Comparison of ENCODE assay signal across 8 cellular contexts in genomic region chr1:181482521-181483083, GRCh38. TPM values are rescaled to one million over a fixed set of nuclear protein-coding genes. Genes with fewer than 3 reads are reported as not detected.
DNase-seq lines count a peak whose midpoint lies in the region; ATAC-seq, FAIRE-seq and TF ChIP-seq lines count a peak whose summit lies in the region.

No MANE protein-coding gene starts in this region.

- no peak overlapping the region for H3K4ac ChIP-seq in IMR-90 (ENCODE audit: low read depth, low read length)

- no peak overlapping the region for H2BK5ac ChIP-seq in IMR-90 (ENCODE audit: low read depth, low read length, poor library complexity, severe bottlenecking)

- H2BK20ac ChIP-seq in IMR-90 (ENCODE audit: low read depth, low read length), result no peak overlapping the region

- peaks cover 14% of the 10 kb centered on the region for H3K4me1 Mint-ChIP-seq in stimulated activated effector memory CD8-positive, alpha-beta T cell treated with anti-CD3 and anti-CD28 coated beads, Interleukin-12 subunit alpha, Interleukin-12 subunit beta, amount 100 ng/mL, for 72 hours

- H3K23ac ChIP-seq in IMR-90 (ENCODE audit: low read depth, low read length), result no peak overlapping the region

- no peak overlapping the region for H4K5ac ChIP-seq in IMR-90 (ENCODE audit: low read depth, low read length)

- H3K4me3 ChIP-seq in IMR-90 (ENCODE audit: insufficient read depth, low read depth, low read length), result no peak overlapping the region

- H3K27me3 ChIP-seq in IMR-90 (ENCODE audit: control insufficient read depth, insufficient read depth, low read length), result peaks cover 49% of the 10 kb centered on the region

- no peak overlapping the region for H2AK5ac ChIP-seq in IMR-90 (ENCODE audit: low read depth, low read length)

- no peak for FAIRE-seq in HTR-8/SVneo (lab: Jason Lieb, UNC)

- H3K79me1 ChIP-seq in IMR-90 (ENCODE audit: low read depth in 1 of 2, low read length in 2 of 2), result no peaks in the 10 kb centered on the region

- no peak overlapping the region for H3K18ac ChIP-seq in IMR-90 (ENCODE audit: low read depth, low read length)

- no peak overlapping the region for H3K14ac ChIP-seq in IMR-90 (replicated peaks; ENCODE audit: low read depth, low read length)

- BruUV-seq in IMR-90 (replicated peaks; lab: Mats Ljungman, UMichigan), result no TSS peak

- no peak overlapping the region for H2BK120ac ChIP-seq in IMR-90 (ENCODE audit: low read depth, low read length)

- peak overlapping the region; percentile 32; the same call in 1 of the 2 replicates for H3K4me2 ChIP-seq in IMR-90 (ENCODE audit: low read depth, low read length)

- H3K36me3 ChIP-seq in IMR-90 (ENCODE audit: control insufficient read depth, insufficient read depth, low read length), result no peaks in the 10 kb centered on the region

- POLR2A ChIA-PET in IMR-90 (lab: Charles Lee; ENCODE audit: unreplicated experiment), result no interaction called here

- TF ChIP-seq RAD21 in IMR-90 (IDR thresholded peaks at IDR 0.05; ENCODE audit: low read length), result no peak

- ATAC-seq in GM19452 (IDR thresholded peaks at IDR 0.05; ENCODE audit: unreplicated experiment) (peak; percentile 57), IMR-90 (ENCODE audit: low read depth) (no peak; the same call in 1 of the 2 replicates)
- ATAC-seq in stimulated activated effector memory CD8-positive, alpha-beta T cell treated with anti-CD3 and anti-CD28 coated beads, Interleukin-12 subunit alpha, Interleukin-12 subunit beta, amount 100 ng/mL, for 72 hours, result peak; percentile 44

- intact Hi-C loops in IMR-90 (cut with micrococcal nuclease), result no loop called here

- 2% methylated on average over 16 of the region's 55 CpGs; no CpG with 5 or more reads in 1 of the 2 experiments for WGBS in IMR-90 (ENCODE audit: extremely low coverage in 2 of 2, insufficient read length in 1 of 2), 2 experiments

- no peaks in the 10 kb centered on the region for H3K9me3 Mint-ChIP-seq in stimulated activated effector memory CD8-positive, alpha-beta T cell treated with anti-CD3 and anti-CD28 coated beads, Interleukin-12 subunit alpha, Interleukin-12 subunit beta, amount 100 ng/mL, for 72 hours

- H3K36me3 Mint-ChIP-seq in stimulated activated effector memory CD8-positive, alpha-beta T cell treated with anti-CD3 and anti-CD28 coated beads, Interleukin-12 subunit alpha, Interleukin-12 subunit beta, amount 100 ng/mL, for 72 hours, result no peaks in the 10 kb centered on the region

- no peaks in the 10 kb centered on the region for H4K20me1 ChIP-seq in IMR-90 (ENCODE audit: insufficient read depth, low read length)

- H4K91ac ChIP-seq in IMR-90 (ENCODE audit: insufficient read depth, low read depth, low read length), result no peak overlapping the region

- no peaks in the 10 kb centered on the region for H3K9me1 ChIP-seq in IMR-90 (ENCODE audit: insufficient read depth, low read length)

- CTCF ChIA-PET in IMR-90 (lab: Yijun Ruan, JAX), result no interaction called here

- TF ChIP-seq CTCF in IMR-90 (conservative IDR thresholded peaks at IDR 0.05; ENCODE audit: low read depth, low read length), result no peak

- peak overlapping the region; percentile 69 for H2AFZ ChIP-seq in IMR-90 (replicated peaks; ENCODE audit: low read length, poor library complexity)

- H3K4me1 ChIP-seq in IMR-90 (ENCODE audit: control insufficient read depth, insufficient read depth, low read length), result no peaks in the 10 kb centered on the region

- in situ Hi-C loops in IMR-90 (cut with MboI; ENCODE audit: low sequenced_read_pairs), result no loop called here

- H3K27ac ChIP-seq in IMR-90 (ENCODE audit: insufficient read depth, low read length) (no peak overlapping the region), angular gyrus (ENCODE audit: low read depth, low read length) (peak overlapping the region; percentile 67)

- H3K4me3 Mint-ChIP-seq in stimulated activated effector memory CD8-positive, alpha-beta T cell treated with anti-CD3 and anti-CD28 coated beads, Interleukin-12 subunit alpha, Interleukin-12 subunit beta, amount 100 ng/mL, for 72 hours, result peak overlapping the region; percentile 13

- no peak overlapping the region for H4K8ac ChIP-seq in IMR-90 (ENCODE audit: low read depth in 2 of 2, low read length in 2 of 2)

- no peak overlapping the region for H3K9ac ChIP-seq in IMR-90 (ENCODE audit: low read depth, low read length)

- no peak overlapping the region for H3K56ac ChIP-seq in IMR-90 (ENCODE audit: extremely low read depth, insufficient read depth, low read length)

- dilution Hi-C loops in IMR-90 (cut with HindIII; ENCODE audit: low sequenced_read_pairs, unreplicated experiment), result no loop called here

- H3K9me3 ChIP-seq in IMR-90 (ENCODE audit: control insufficient read depth, insufficient read depth, low read length), result no peaks in the 10 kb centered on the region

- DNase-seq in DMS153 treated with DMSO at 0.1 percent for 48 hours (lab: John Stamatoyannopoulos, UW; ENCODE audit: unreplicated experiment) (peak; percentile 74), IMR-90 (peak; percentile 0), islet precursor cell (peak; percentile 82), NCI-H526 treated with DMSO at 0.1 percent for 48 hours (lab: John Stamatoyannopoulos, UW) (no peak), HTR-8/SVneo (ENCODE audit: insufficient read length, low spot score) (no peak)
- no peak for DNase-seq in stimulated activated effector memory CD8-positive, alpha-beta T cell treated with anti-CD3 and anti-CD28 coated beads, Interleukin-12 subunit alpha, Interleukin-12 subunit beta, amount 100 ng/mL, for 72 hours (ENCODE audit: low spot score in 2 of 2)

- no peak overlapping the region for H2BK15ac ChIP-seq in IMR-90 (ENCODE audit: low read depth, low read length)

- TF ChIP-seq POLR2A in IMR-90 (IDR thresholded peaks at IDR 0.05; ENCODE audit: low read depth, low read length), result no peak

- no peak overlapping the region for H3K27ac Mint-ChIP-seq in stimulated activated effector memory CD8-positive, alpha-beta T cell treated with anti-CD3 and anti-CD28 coated beads, Interleukin-12 subunit alpha, Interleukin-12 subunit beta, amount 100 ng/mL, for 72 hours

- no peak overlapping the region for H2AK9ac ChIP-seq in IMR-90 (replicated peaks; ENCODE audit: low read depth, low read length, poor library complexity)

TF ChIP-seq in IMR-90, 13 proteins besides CTCF, POLR2A, EP300 and RAD21:
- TF ChIP-seq BHLHE40 (IDR thresholded peaks at IDR 0.05; ENCODE audit: low read depth, low read length) (no peak), MAFK (IDR thresholded peaks at IDR 0.05; ENCODE audit: low read depth, low read length) (no peak), CEBPB (IDR thresholded peaks at IDR 0.05; ENCODE audit: low read depth, low read length) (no peak), MAZ (IDR thresholded peaks at IDR 0.05; ENCODE audit: borderline replicate concordance, low read depth, low read length) (no peak), MXI1 (IDR thresholded peaks at IDR 0.05; ENCODE audit: borderline replicate concordance, low read depth, low read length) (no peak)
- TF ChIP-seq, protein P1, sequence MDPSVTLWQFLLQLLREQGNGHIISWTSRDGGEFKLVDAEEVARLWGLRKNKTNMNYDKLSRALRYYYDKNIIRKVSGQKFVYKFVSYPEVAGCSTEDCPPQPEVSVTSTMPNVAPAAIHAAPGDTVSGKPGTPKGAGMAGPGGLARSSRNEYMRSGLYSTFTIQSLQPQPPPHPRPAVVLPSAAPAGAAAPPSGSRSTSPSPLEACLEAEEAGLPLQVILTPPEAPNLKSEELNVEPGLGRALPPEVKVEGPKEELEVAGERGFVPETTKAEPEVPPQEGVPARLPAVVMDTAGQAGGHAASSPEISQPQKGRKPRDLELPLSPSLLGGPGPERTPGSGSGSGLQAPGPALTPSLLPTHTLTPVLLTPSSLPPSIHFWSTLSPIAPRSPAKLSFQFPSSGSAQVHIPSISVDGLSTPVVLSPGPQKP (IDR thresholded peaks at IDR 0.05; ENCODE audit: borderline replicate concordance, low read depth, low read length), result no peak

RNA-seq across cellular contexts. Expression of gene CACNA1E, which starts 0.7 kb away (rescaled TPM):
- not detected in 2 replicates for total RNA-seq in IMR-90 (2012; rRNA removed)
- not detected in 2 replicates for polyA plus RNA-seq in IMR-90 (2012; rRNA removed)
- polyA plus RNA-seq in IMR-90 (2012; cell fraction: cytosol; rRNA removed), result not detected in 2 replicates
- polyA plus RNA-seq in IMR-90 (2012; cell fraction: nucleus; rRNA removed; ENCODE audit: low replicate concordance), result not detected in 2 replicates

Comparison
In these comparisons a context has a peak if more than half of its experiments do, and no peak if none do; other contexts are left out.
1. DNase-seq: peak in DMS153 treated with DMSO at 0.1 percent for 48 hours (single experiment), IMR-90 (single experiment) and islet precursor cell (single experiment); none in stimulated activated effector memory CD8-positive, alpha-beta T cell treated with anti-CD3 and anti-CD28 coated beads, Interleukin-12 subunit alpha, Interleukin-12 subunit beta, amount 100 ng/mL, for 72 hours (0 of 2), NCI-H526 treated with DMSO at 0.1 percent for 48 hours (single experiment) and HTR-8/SVneo (single experiment).